ENCODE assay signal across 8 cellular contexts in genomic region chr7:97034213-97034852, GRCh38. TPM values are rescaled to one million over a fixed set of nuclear protein-coding genes. Genes with fewer than 3 reads are reported as not detected.
"Had no signal": no experiment of that assay in that cellular context is flagged by ENCODE, and none has a peak within 500 bp of the region (broad histone marks: within the 10 kb centered on the region; RNA-seq: fewer than 3 reads in every experiment).

No MANE protein-coding gene starts in this region.

RNA-seq across cellular contexts. Expression of gene DLX5, which starts 9.7 kb away (rescaled TPM):
- total RNA-seq: OCI-LY7, PC-9, Peyer's patch, Right ventricle myocardium inferior, Right ventricle myocardium superior, SJCRH30 had no signal
- polyA plus RNA-seq: SK-N-SH had no signal

RNA-seq across cellular contexts. Expression of gene DLX6, which starts 29.0 kb away (rescaled TPM):
- total RNA-seq: OCI-LY7, PC-3, PC-9, Peyer's patch, Right ventricle myocardium inferior, Right ventricle myocardium superior had no signal
